ENCODE assay signal across 29 cellular contexts in the genomic region with DNA sequence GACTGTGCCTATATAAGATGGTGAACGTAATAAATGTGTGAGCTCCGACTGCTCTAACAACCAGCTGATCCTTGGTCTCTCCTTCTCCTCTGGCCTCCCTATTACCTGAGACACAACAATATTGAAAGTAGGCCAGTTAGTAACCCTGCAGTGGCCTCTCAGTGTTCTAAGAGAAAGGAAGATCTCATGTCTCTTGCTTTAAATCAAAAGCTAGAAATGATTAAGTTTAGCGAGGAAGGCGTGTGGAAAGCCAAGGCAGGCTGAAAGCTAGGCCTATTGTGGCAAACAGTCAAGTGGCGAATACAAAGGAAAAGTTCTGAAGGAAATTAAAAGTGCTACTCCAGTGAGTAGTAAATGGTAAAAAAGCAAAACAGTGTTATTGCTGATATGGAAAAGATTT.
"Had no signal": no experiment of that assay in that cellular context is flagged by ENCODE, and none has a peak within 500 bp of the region (broad histone marks: within the 10 kb centered on the region; RNA-seq: fewer than 3 reads in every experiment).

No MANE protein-coding gene starts in this region.

- H3K9me3 ChIP-seq: Peyer's patch had no signal

- H3K9me3 Mint-ChIP-seq: activated CD4-positive, alpha-beta T cell treated with anti-CD3 and anti-CD28 coated beads, Interleukin-2, amount 10 ng/mL, durations not matched to agents 24 days and 14 days; activated naive CD4-positive, alpha-beta T cell treated with anti-CD3 and anti-CD28 coated beads, Interleukin-2, amount 10 ng/mL, durations not matched to agents 7 days and 5 days had no signal

- H3K36me3 ChIP-seq: brain microvascular endothelial cell had no signal

- H3K27ac ChIP-seq: brain microvascular endothelial cell, Peyer's patch, RWPE1, SJSA1 had no signal

- H3K4me1 Mint-ChIP-seq: activated naive CD4-positive, alpha-beta T cell treated with anti-CD3 and anti-CD28 coated beads, Interleukin-2, amount 10 ng/mL, durations not matched to agents 7 days and 5 days had no signal

- ATAC-seq: activated CD4-positive, CD25-positive, alpha-beta regulatory T cell treated with anti-CD3 and anti-CD28 coated beads, Interleukin-2, amount 50 U/mL, for 24 hours; SK-N-SH treated with all-trans-retinoic acid at 6 μM for 48 hours had no signal

- H3K27me3 Mint-ChIP-seq: activated CD4-positive, alpha-beta T cell treated with anti-CD3 and anti-CD28 coated beads, Interleukin-2, amount 10 ng/mL, durations not matched to agents 24 days and 14 days; activated naive CD4-positive, alpha-beta T cell treated with anti-CD3 and anti-CD28 coated beads, Interleukin-2, amount 10 ng/mL, durations not matched to agents 7 days and 5 days; activated naive CD8-positive, alpha-beta T cell treated with anti-CD3 and anti-CD28 coated beads for 36 hours had no signal

- H3K4me1 ChIP-seq: SJSA1 had no signal

- H3K27me3 ChIP-seq: brain microvascular endothelial cell, Peyer's patch, SJSA1 had no signal

- H3K27ac Mint-ChIP-seq: activated CD4-positive, alpha-beta T cell treated with anti-CD3 and anti-CD28 coated beads, Interleukin-2, amount 10 ng/mL, durations not matched to agents 24 days and 14 days; activated naive CD4-positive, alpha-beta T cell treated with anti-CD3 and anti-CD28 coated beads, Interleukin-2, amount 10 ng/mL, durations not matched to agents 7 days and 5 days; activated naive CD8-positive, alpha-beta T cell treated with anti-CD3 and anti-CD28 coated beads for 36 hours; activated T-helper 2 cell treated with anti-CD3 and anti-CD28 coated beads, Interferon-gamma antibody, Interleukin-2, Interleukin-4, amounts not matched to agents 10 μg/mL and 5 μg/mL and 100 μg/mL, durations not matched to agents 14 hours and 24 hours and 36 hours had no signal

- H3K4me3 ChIP-seq: Peyer's patch, SJSA1 had no signal

- DNase-seq: activated CD4-positive, alpha-beta T cell treated with anti-CD3 and anti-CD28 coated beads, Interleukin-2, amount 10 ng/mL, durations not matched to agents 24 days and 14 days; activated gamma-delta T cell treated with Interleukin-2 at 50 U/mL for 16 hours; activated naive CD4-positive, alpha-beta T cell treated with anti-CD3 and anti-CD28 coated beads, Interleukin-2, amount 10 ng/mL, durations not matched to agents 7 days and 5 days; activated naive CD8-positive, alpha-beta T cell treated with anti-CD3 and anti-CD28 coated beads for 36 hours; activated T-cell treated with anti-CD3 and anti-CD28 coated beads for 4 hours; activated T-cell treated with anti-CD3 and anti-CD28 coated beads, Interleukin-2, amount 50 U/mL, for 48 hours; caudate nucleus; Kasumi-1; KBM-7; NCI-H1105 treated with DMSO at 0.1 percent for 48 hours; NCI-H1436 treated with DMSO at 0.1 percent for 48 hours; NCI-H187; NCI-H2081; NCI-H2171; NCI-H226; NCI-H510A; NCI-H526 treated with DMSO at 0.1 percent for 48 hours; NCI-H82; NK-92 treated with Interleukin-12 subunit alpha and Interleukin-12 subunit beta, amount 100 ng/mL, for 24 hours; OCI-M1; Peyer's patch; Right ventricle myocardium superior; SW 1271 had no signal

- H3K4me3 Mint-ChIP-seq: activated CD4-positive, alpha-beta T cell treated with anti-CD3 and anti-CD28 coated beads, Interleukin-2, amount 10 ng/mL, durations not matched to agents 24 days and 14 days; activated naive CD4-positive, alpha-beta T cell treated with anti-CD3 and anti-CD28 coated beads, Interleukin-2, amount 10 ng/mL, durations not matched to agents 7 days and 5 days; activated naive CD8-positive, alpha-beta T cell treated with anti-CD3 and anti-CD28 coated beads for 36 hours had no signal
